ENCODE assay signal across 11 cellular contexts in the genomic region with DNA sequence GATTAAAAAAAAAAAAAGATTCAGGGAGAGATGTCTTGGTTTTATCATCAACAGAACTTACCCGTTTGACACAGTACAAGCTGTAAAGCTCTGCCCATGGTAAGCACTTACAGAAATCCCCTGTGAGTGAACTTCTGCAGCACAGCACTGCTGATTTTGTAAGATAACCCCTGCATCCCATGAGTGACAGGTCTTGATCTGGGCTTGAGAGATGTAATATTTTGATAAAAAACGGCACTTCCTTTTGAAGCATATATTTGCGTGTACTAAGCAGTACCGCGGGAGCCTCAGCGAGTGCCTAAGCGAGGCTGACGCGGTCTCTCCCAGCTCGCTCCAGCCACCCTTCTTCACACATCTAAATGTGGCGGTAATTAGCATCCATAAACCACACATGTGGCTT. TPM values are rescaled to one million over a fixed set of nuclear protein-coding genes. Genes with fewer than 3 reads are reported as not detected.
DNase-seq lines count a peak whose midpoint lies in the region; ATAC-seq and TF ChIP-seq lines count a peak whose summit lies in the region.
"Had no signal": no experiment of that assay in that cellular context is flagged by ENCODE, and none has a peak within 500 bp of the region (broad histone marks: within the 10 kb centered on the region; RNA-seq: fewer than 3 reads in every experiment).

No MANE protein-coding gene starts in this region.

- no peaks in the 10 kb centered on the region for H3K27me3 ChIP-seq in OCI-LY1 (ENCODE audit: insufficient read depth, low read length)

- H3K36me3 Mint-ChIP-seq in activated CD8-positive, alpha-beta memory T cell treated with anti-CD3 and anti-CD28 coated beads, Interleukin-2, amount 10 ng/mL, durations not matched to agents 7 days and 5 days = peaks cover 53% of the 10 kb centered on the region

- no peak overlapping the region for H2AFZ ChIP-seq in OCI-LY1 (ENCODE audit: low read length)

- H3K4me1 Mint-ChIP-seq in activated CD8-positive, alpha-beta memory T cell treated with anti-CD3 and anti-CD28 coated beads, Interleukin-2, amount 10 ng/mL, durations not matched to agents 7 days and 5 days = peaks cover 66% of the 10 kb centered on the region

- H3K9me3 ChIP-seq in OCI-LY1 (ENCODE audit: low read length) = no peaks in the 10 kb centered on the region

- peak; percentile 72 for DNase-seq in activated CD8-positive, alpha-beta memory T cell treated with anti-CD3 and anti-CD28 coated beads, Interleukin-2, amount 10 ng/mL, durations not matched to agents 7 days and 5 days
- DNase-seq in effector CD8-positive, alpha-beta T cell (lab: John Stamatoyannopoulos, UW) = peak; percentile 43
- peak; percentile 12 to 15 for DNase-seq in stimulated activated CD8-positive, alpha-beta memory T cell treated with anti-CD3 and anti-CD28 coated beads, Interleukin-4, amount 100 ng/mL, for 4 hours (ENCODE audit: low read depth in 2 of 2, low spot score in 1 of 2)
- DNase-seq in SK-N-DZ (ENCODE audit: low spot score) (no peak), glomerular visceral epithelial cell (ENCODE audit: extremely low spot score) (no peak)
- DNase-seq: DMS 273 treated with DMSO at 0.1 percent for 48 hours, NCI-H1436 treated with DMSO at 0.1 percent for 48 hours had no signal

- H4K20me1 ChIP-seq in OCI-LY1 (ENCODE audit: insufficient read depth, low read length) = no peaks in the 10 kb centered on the region

- H3K4me3 ChIP-seq in OCI-LY1 (ENCODE audit: low read depth, low read length, poor library complexity, severe bottlenecking) = no peak overlapping the region
- H3K4me3 ChIP-seq: smooth muscle cell had no signal

- H3K79me2 ChIP-seq in OCI-LY1 (ENCODE audit: insufficient read depth, low read length) = peaks cover 19% of the 10 kb centered on the region

- no peak overlapping the region for H3K4me2 ChIP-seq in OCI-LY1 (ENCODE audit: low read length)
- H3K4me2 ChIP-seq: smooth muscle cell had no signal

- H3K9ac ChIP-seq in OCI-LY1 (ENCODE audit: low read length) = no peak overlapping the region

- peak overlapping the region; percentile 68 for H3K4me3 Mint-ChIP-seq in activated CD8-positive, alpha-beta memory T cell treated with anti-CD3 and anti-CD28 coated beads, Interleukin-2, amount 10 ng/mL, durations not matched to agents 7 days and 5 days

- no peaks in the 10 kb centered on the region for H3K9me3 Mint-ChIP-seq in activated CD8-positive, alpha-beta memory T cell treated with anti-CD3 and anti-CD28 coated beads, Interleukin-2, amount 10 ng/mL, durations not matched to agents 7 days and 5 days (ENCODE audit: low read depth)

- H3F3A ChIP-seq in OCI-LY1 (ENCODE audit: insufficient read depth, low read length) = no peaks in the 10 kb centered on the region

- CTCF ChIA-PET in activated CD8-positive, alpha-beta memory T cell treated with anti-CD3 and anti-CD28 coated beads, Interleukin-2, amount 10 ng/mL, durations not matched to agents 7 days and 5 days (lab: Charles Lee) = interaction anchor here (0.7 to 2.8 kb wide), 8 partner anchors 8 to 192 kb away, joined by 3 to 9 read pairs (median 4); no protein-coding TSS in a partner anchor

- no peak for TF ChIP-seq CTCF in OCI-LY1 (IDR thresholded peaks at IDR 0.05; ENCODE audit: low read length)

- peaks cover 29% of the 10 kb centered on the region for H3K4me1 ChIP-seq in OCI-LY1 (ENCODE audit: insufficient read depth, low read length, severe bottlenecking)

- peaks cover 94% of the 10 kb centered on the region for H3K36me3 ChIP-seq in OCI-LY1 (ENCODE audit: insufficient read depth, low read length)

- peak overlapping the region; percentile 87 for H3K27ac Mint-ChIP-seq in activated CD8-positive, alpha-beta memory T cell treated with anti-CD3 and anti-CD28 coated beads, Interleukin-2, amount 10 ng/mL, durations not matched to agents 7 days and 5 days

- ATAC-seq in activated CD8-positive, alpha-beta memory T cell treated with anti-CD3 and anti-CD28 coated beads, Interleukin-2, amount 10 ng/mL, durations not matched to agents 7 days and 5 days = peak; percentile 91
- ATAC-seq in GM21786 (IDR thresholded peaks at IDR 0.05; ENCODE audit: unreplicated experiment) = no peak
- no peak for ATAC-seq in GM19452 (IDR thresholded peaks at IDR 0.05; ENCODE audit: unreplicated experiment)

- H3K9me2 ChIP-seq in OCI-LY1 (ENCODE audit: low read depth, low read length) = no peaks in the 10 kb centered on the region

- peak overlapping the region; percentile 27 for H3K27ac ChIP-seq in OCI-LY1 (ENCODE audit: low read depth, low read length, poor library complexity, severe bottlenecking)

- no peaks in the 10 kb centered on the region for H3K27me3 Mint-ChIP-seq in activated CD8-positive, alpha-beta memory T cell treated with anti-CD3 and anti-CD28 coated beads, Interleukin-2, amount 10 ng/mL, durations not matched to agents 7 days and 5 days

RNA-seq across cellular contexts. Expression of a gene that starts 50.5 kb away (rescaled TPM):
- 100 to 1,000 TPM in 1 of 2 experiments, 10 to 100 TPM in 1; 70.8 to 119 TPM for total RNA-seq in activated CD8-positive, alpha-beta memory T cell treated with anti-CD3 and anti-CD28 coated beads, Interleukin-2, amount 10 ng/mL, durations not matched to agents 7 days and 5 days
- not detected in 2 replicates for polyA plus RNA-seq in SK-N-DZ (2014; cell fraction: cytosol; rRNA removed)
- polyA plus RNA-seq in SK-N-DZ (2014; cell fraction: nucleus; rRNA removed) = not detected in 2 replicates
- polyA plus RNA-seq: smooth muscle cell had no signal

RNA-seq across cellular contexts. Expression of a gene that starts 54.4 kb away (rescaled TPM):
- total RNA-seq in activated CD8-positive, alpha-beta memory T cell treated with anti-CD3 and anti-CD28 coated beads, Interleukin-2, amount 10 ng/mL, durations not matched to agents 7 days and 5 days = under 1 TPM in 1 of 2 experiments, not detected in 1; 0.19 TPM
- not detected in 2 replicates for polyA plus RNA-seq in SK-N-DZ (2014; cell fraction: cytosol; rRNA removed)
- not detected in 2 replicates for polyA plus RNA-seq in SK-N-DZ (2014; cell fraction: nucleus; rRNA removed)
- total RNA-seq: smooth muscle cell had no signal
- polyA plus RNA-seq: smooth muscle cell had no signal

Comparison
In these comparisons a context has a peak if more than half of its experiments do, and no peak if none do; other contexts are left out.
1. DNase-seq: peak in activated CD8-positive, alpha-beta memory T cell treated with anti-CD3 and anti-CD28 coated beads, Interleukin-2, amount 10 ng/mL, durations not matched to agents 7 days and 5 days (single experiment), effector CD8-positive, alpha-beta T cell (single experiment) and stimulated activated CD8-positive, alpha-beta memory T cell treated with anti-CD3 and anti-CD28 coated beads, Interleukin-4, amount 100 ng/mL, for 4 hours (2 of 2); none in SK-N-DZ (single experiment) and glomerular visceral epithelial cell (single experiment).